12 cellular contexts compared by ENCODE assay signal in genomic region chr20:9503530-9504251, GRCh38. TPM values are rescaled to one million over a fixed set of nuclear protein-coding genes. Genes with fewer than 3 reads are reported as not detected.
A peak's percentile ranks its signal among the peaks of the same experiment; 100 is the strongest.
DNase-seq lines count a peak whose midpoint lies in the region; TF ChIP-seq lines count a peak whose summit lies in the region.
"Had no signal": no experiment of that assay in that cellular context is flagged by ENCODE, and none has a peak within 500 bp of the region (broad histone marks: within the 10 kb centered on the region; RNA-seq: fewer than 3 reads in every experiment).

No MANE protein-coding gene starts in this region.

- H3K4me2 ChIP-seq in DOHH2 (ENCODE audit: low read length) (no peak overlapping the region), Loucy (ENCODE audit: low read depth, low read length, poor library complexity, severe bottlenecking) (peak overlapping the region; percentile 75)
- H3K4me2 ChIP-seq: smooth muscle cell had no signal

- H3K9me3 ChIP-seq in DOHH2 (ENCODE audit: control insufficient read depth, insufficient read depth, low read length) (no peaks in the 10 kb centered on the region), Loucy (ENCODE audit: insufficient read depth, low read depth, low read length) (no peaks in the 10 kb centered on the region)

- TF ChIP-seq CTCF in DOHH2 (IDR thresholded peaks at IDR 0.05; ENCODE audit: low read depth, low read length, poor library complexity, severe bottlenecking) (peak; percentile 34), Loucy (conservative IDR thresholded peaks at IDR 0.05; ENCODE audit: low read length) (peak; percentile 63)

- no peaks in the 10 kb centered on the region for H4K20me1 ChIP-seq in DOHH2 (ENCODE audit: control insufficient read depth, insufficient read depth, low read depth, low read length)
- H4K20me1 ChIP-seq in Loucy (ENCODE audit: insufficient read depth, low read length, poor library complexity, severe bottlenecking): no peaks in the 10 kb centered on the region

- H3K9me2 ChIP-seq in DOHH2 (replicated peaks; ENCODE audit: control insufficient read depth, low read length) (no peaks in the 10 kb centered on the region), Loucy (replicated peaks; ENCODE audit: low read depth, low read length) (no peaks in the 10 kb centered on the region)

- DNase-seq in UCSD-AML1 (lab: John Stamatoyannopoulos, UW; ENCODE audit: unreplicated experiment) (peak; percentile 31), medulla oblongata (ENCODE audit: extremely low spot score) (peak; percentile 38), HT-29 (ENCODE audit: low spot score) (no peak)
- no peak for DNase-seq in stimulated activated CD4-positive, alpha-beta T cell treated with anti-CD3 and anti-CD28 coated beads, Interleukin-1b, Interleukin-23, amount 100 ng/mL, for 48 hours
- no peak for DNase-seq in stimulated activated naive CD4-positive, alpha-beta T cell (lab: John Stamatoyannopoulos, UW)
- no peak for DNase-seq in activated effector memory CD4-positive, alpha-beta T cell treated with Interleukin-2 at 50 U/mL for 16 hours
- DNase-seq: activated gamma-delta T cell treated with Interleukin-2 at 50 U/mL for 16 hours; NCI-H446; stimulated activated naive CD8-positive, alpha-beta T cell treated with anti-CD3 and anti-CD28 coated beads, Interleukin-15, Interleukin-2, amounts not matched to agents 100 U/mL and 50 U/mL, for 24 hours had no signal

- no peak overlapping the region for H3K27ac ChIP-seq in DOHH2 (ENCODE audit: low read depth, low read length)

- no peak overlapping the region for H2AFZ ChIP-seq in Loucy (ENCODE audit: low read length)

- H3K36me3 ChIP-seq in DOHH2 (ENCODE audit: control insufficient read depth, low read length): no peaks in the 10 kb centered on the region
- no peaks in the 10 kb centered on the region for H3K36me3 ChIP-seq in Loucy (ENCODE audit: insufficient read depth, low read length)

- peak overlapping the region; percentile 77 for H3K9ac ChIP-seq in Loucy (ENCODE audit: low read depth, low read length, poor library complexity, severe bottlenecking)

- H3F3A ChIP-seq in DOHH2 (ENCODE audit: control insufficient read depth, insufficient read depth): no peaks in the 10 kb centered on the region
- peaks cover 7% of the 10 kb centered on the region for H3F3A ChIP-seq in Loucy (ENCODE audit: low read depth)

- no peak overlapping the region for H3K4me3 ChIP-seq in DOHH2 (ENCODE audit: low read length)
- H3K4me3 ChIP-seq in Loucy (ENCODE audit: low read length, poor library complexity, severe bottlenecking): peak overlapping the region; percentile 59
- H3K4me3 ChIP-seq: smooth muscle cell had no signal

- no peaks in the 10 kb centered on the region for H3K79me2 ChIP-seq in DOHH2 (ENCODE audit: control insufficient read depth, low read length)
- H3K79me2 ChIP-seq in Loucy (ENCODE audit: insufficient read depth, low read length): peaks cover 4% of the 10 kb centered on the region; the same call in 1 of the 2 replicates

- H3K27me3 ChIP-seq in DOHH2 (ENCODE audit: control insufficient read depth, low read length): no peaks in the 10 kb centered on the region
- H3K27me3 ChIP-seq in Loucy (ENCODE audit: insufficient read depth, low read length, poor library complexity, severe bottlenecking): no peaks in the 10 kb centered on the region

- H3K4me1 ChIP-seq in DOHH2 (ENCODE audit: control insufficient read depth, low read length): no peaks in the 10 kb centered on the region
- peaks cover 69% of the 10 kb centered on the region for H3K4me1 ChIP-seq in Loucy (ENCODE audit: insufficient read depth, low read length, poor library complexity, severe bottlenecking)

RNA-seq across cellular contexts. Expression of gene LAMP5, which starts 10.7 kb away (rescaled TPM):
- total RNA-seq in HT-29 (2014; rRNA removed; shearing (Covaris generic)): not detected in 2 replicates

Comparison
In these comparisons a context has a peak if more than half of its experiments do, and no peak if none do; other contexts are left out.
1. DNase-seq: peak in UCSD-AML1 (single experiment) and medulla oblongata (single experiment); none in HT-29 (single experiment), stimulated activated CD4-positive, alpha-beta T cell treated with anti-CD3 and anti-CD28 coated beads, Interleukin-1b, Interleukin-23, amount 100 ng/mL, for 48 hours (single experiment), stimulated activated naive CD4-positive, alpha-beta T cell (0 of 6) and activated effector memory CD4-positive, alpha-beta T cell treated with Interleukin-2 at 50 U/mL for 16 hours (single experiment).